13 cellular contexts compared by ENCODE assay signal in the genomic region with DNA sequence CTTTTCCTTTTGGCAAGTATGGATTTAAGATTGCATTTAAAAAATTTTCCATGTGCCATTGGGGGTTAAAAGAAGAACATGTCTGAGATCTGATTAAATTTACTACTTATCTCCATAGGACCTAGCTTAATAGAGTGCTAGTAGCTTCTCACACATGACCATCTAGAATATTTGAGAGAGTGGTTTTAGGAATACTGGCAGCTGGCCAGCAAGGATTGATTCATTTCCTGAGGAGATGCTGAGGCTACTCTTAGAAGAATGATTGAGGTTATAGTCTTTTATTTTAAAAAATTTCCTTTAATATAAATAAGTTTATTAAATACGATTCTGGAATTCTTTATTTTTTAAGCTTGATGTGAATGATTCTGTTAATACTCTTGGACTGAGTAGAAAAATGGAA. TPM values are rescaled to one million over a fixed set of nuclear protein-coding genes. Genes with fewer than 3 reads are reported as not detected.
A peak's percentile ranks its signal among the peaks of the same experiment; 100 is the strongest.
DNase-seq lines count a peak whose midpoint lies in the region; TF ChIP-seq lines count a peak whose summit lies in the region.
"Had no signal": no experiment of that assay in that cellular context is flagged by ENCODE, and none has a peak within 500 bp of the region (broad histone marks: within the 10 kb centered on the region; RNA-seq: fewer than 3 reads in every experiment).

No MANE protein-coding gene starts in this region.

- H3K18ac ChIP-seq in H9 (ENCODE audit: insufficient read length, low read depth, low read length) (no peak overlapping the region), trophoblast cell (ENCODE audit: low read length) (no peak overlapping the region)

- H3K4me1 Mint-ChIP-seq in H9, result peaks cover 7 to 18% of the 10 kb centered on the region in 2 experiments; a peak in 3 of 4 replicates
- no peaks in the 10 kb centered on the region for H3K4me1 Mint-ChIP-seq in T-helper 2 cell treated with Interferon-gamma antibody and Interleukin-4, amounts not matched to agents 5 μg/mL and 100 μg/mL, for 36 hours (ENCODE audit: low read depth)

- no peak overlapping the region for H3K4ac ChIP-seq in H9 (ENCODE audit: low read depth, low read length)
- H3K4ac ChIP-seq in trophoblast cell (ENCODE audit: low read depth, low read length), result no peak overlapping the region

- H3K36me3 ChIP-seq in trophoblast cell (ENCODE audit: control insufficient read depth in 1 of 2, insufficient read depth in 2 of 2, low read length in 2 of 2), result no peaks in the 10 kb centered on the region
- H3K36me3 ChIP-seq: HAP-1, upper lobe of left lung had no signal

- no peaks in the 10 kb centered on the region for H3K23me2 ChIP-seq in H9 (ENCODE audit: insufficient read length, low read depth, low read length, poor library complexity, severe bottlenecking)

- H2BK12ac ChIP-seq in H9 (ENCODE audit: insufficient read length, low read depth, low read length), result no peak overlapping the region
- H2BK12ac ChIP-seq in trophoblast cell (ENCODE audit: low read length), result no peak overlapping the region

- H3K4me1 ChIP-seq in H9 (ENCODE audit: insufficient read depth, low read length) (peaks cover 2% of the 10 kb centered on the region; the same call in 1 of the 2 replicates), trophoblast cell (ENCODE audit: control insufficient read depth in 1 of 2, insufficient read depth in 2 of 2, low read length in 2 of 2) (no peaks in the 10 kb centered on the region)
- H3K4me1 ChIP-seq: HAP-1, upper lobe of left lung had no signal

- no peaks in the 10 kb centered on the region for H3K36me3 Mint-ChIP-seq in H9 (ENCODE audit: insufficient read depth in 1 of 3, low read depth in 3 of 3)
- no peaks in the 10 kb centered on the region for H3K36me3 Mint-ChIP-seq in T-helper 2 cell treated with Interferon-gamma antibody and Interleukin-4, amounts not matched to agents 5 μg/mL and 100 μg/mL, for 36 hours (ENCODE audit: low read depth)

- H3K27me3 ChIP-seq in H9 (ENCODE audit: insufficient read depth, low read length) (no peaks in the 10 kb centered on the region), trophoblast cell (ENCODE audit: insufficient read depth, low read length) (no peaks in the 10 kb centered on the region)
- H3K27me3 ChIP-seq: upper lobe of left lung had no signal

- H3K4me3 ChIP-seq in fibroblast of pulmonary artery (replicated peaks; ENCODE audit: low read depth, low read length) (no peak overlapping the region), trophoblast cell (ENCODE audit: low read depth, low read length) (no peak overlapping the region)
- H3K4me3 ChIP-seq: HAP-1, upper lobe of left lung had no signal

- H3K79me1 ChIP-seq in H9 (ENCODE audit: insufficient read depth, low read depth, low read length, poor library complexity, severe bottlenecking), result no peaks in the 10 kb centered on the region
- no peaks in the 10 kb centered on the region for H3K79me1 ChIP-seq in trophoblast cell (ENCODE audit: low read length)

- no CpG with 5 or more reads among the region's 1 CpG for WGBS in H9 (ENCODE audit: extremely low coverage, insufficient read length, low lambda C conversion rate)
- WGBS in trophoblast cell (ENCODE audit: extremely low coverage, insufficient coverage, insufficient read length), result no CpG with 5 or more reads among the region's 1 CpG

- H3K14ac ChIP-seq in H9 (ENCODE audit: insufficient read depth, low read length), result no peak overlapping the region
- H3K14ac ChIP-seq in trophoblast cell (ENCODE audit: low read length), result no peak overlapping the region

- no peak overlapping the region for H3K27ac Mint-ChIP-seq in H9
- H3K27ac Mint-ChIP-seq in T-helper 2 cell treated with Interferon-gamma antibody and Interleukin-4, amounts not matched to agents 5 μg/mL and 100 μg/mL, for 36 hours, result no peak overlapping the region
- H3K27ac Mint-ChIP-seq: endodermal cell had no signal

- POLR2A ChIA-PET in RWPE1 (lab: Yijun Ruan, JAX; ENCODE audit: low non-redundant PET), result no interaction called here

- H3K23ac ChIP-seq in H9 (ENCODE audit: insufficient read length, low read depth, low read length) (no peak overlapping the region), trophoblast cell (ENCODE audit: low read length) (no peak overlapping the region)

- H3K4me3 Mint-ChIP-seq in H9, result no peak overlapping the region
- H3K4me3 Mint-ChIP-seq in T-helper 2 cell treated with Interferon-gamma antibody and Interleukin-4, amounts not matched to agents 5 μg/mL and 100 μg/mL, for 36 hours, result no peak overlapping the region
- H3K4me3 Mint-ChIP-seq: endodermal cell had no signal

- H3K56ac ChIP-seq in H9 (ENCODE audit: insufficient read length, low read depth, low read length), result no peak overlapping the region

- CTCF ChIA-PET in RWPE1 (lab: Yijun Ruan, JAX), result interaction anchor here (0.7 to 1.6 kb wide), 2 partner anchors 20 to 621 kb away, joined by 4 to 7 read pairs; no protein-coding TSS in a partner anchor

- TF ChIP-seq CTCF in RWPE1 (conservative IDR thresholded peaks at IDR 0.05; ENCODE audit: low read depth), result no peak
- no peak for TF ChIP-seq CTCF in fibroblast of pulmonary artery (IDR thresholded peaks at IDR 0.05; ENCODE audit: low read length, missing control alignments)
- TF ChIP-seq CTCF in H9 (conservative IDR thresholded peaks at IDR 0.05), result no peak

- no peak overlapping the region for H2BK15ac ChIP-seq in H9 (ENCODE audit: low read depth, low read length)

- H2AFZ ChIP-seq in H9 (ENCODE audit: low read length) (no peak overlapping the region), trophoblast cell (ENCODE audit: insufficient read depth, low read length, poor library complexity) (no peak overlapping the region)

- H3K27ac ChIP-seq in RWPE1 (no peak overlapping the region), H9 (ENCODE audit: insufficient read length, low read depth, low read length) (no peak overlapping the region), trophoblast cell (ENCODE audit: low read depth, low read length) (no peak overlapping the region)
- H3K27ac ChIP-seq: upper lobe of left lung had no signal

- DNase-seq in AG08395 (ENCODE audit: low spot score) (peak; percentile 20), HT-29 (ENCODE audit: low spot score) (peak; percentile 63), RWPE1 (ENCODE audit: low spot score) (peak; percentile 22), fibroblast of pulmonary artery (ENCODE audit: low read depth) (peak; percentile 83), H9 (no peak), trophoblast cell (no peak)
- no peak for DNase-seq in stimulated activated CD4-positive, alpha-beta T cell treated with anti-CD3 and anti-CD28 coated beads, Interleukin-2, amount 100 ng/mL, for 48 hours
- no peak for DNase-seq in T-helper 2 cell treated with Interferon-gamma antibody and Interleukin-4, amounts not matched to agents 5 μg/mL and 100 μg/mL, for 36 hours (ENCODE audit: low spot score)
- DNase-seq: amygdala, endodermal cell, retina, upper lobe of left lung had no signal

- H2BK20ac ChIP-seq in H9 (ENCODE audit: low read depth, low read length, poor library complexity, severe bottlenecking), result no peak overlapping the region

- H3T11ph ChIP-seq in H9 (ENCODE audit: low read length), result no peak overlapping the region

- H3K79me2 ChIP-seq in H9 (ENCODE audit: insufficient read depth, low read length), result no peaks in the 10 kb centered on the region
- no peaks in the 10 kb centered on the region for H3K79me2 ChIP-seq in trophoblast cell (ENCODE audit: control insufficient read depth, insufficient read depth, low read length, poor library complexity)

- H3K9ac ChIP-seq in H9 (ENCODE audit: extremely low read depth, insufficient read length, low read length) (no peak overlapping the region), trophoblast cell (ENCODE audit: low read length) (no peak overlapping the region)

- H3K4me2 ChIP-seq in H9 (ENCODE audit: insufficient read depth, insufficient read length, low read length) (no peak overlapping the region), trophoblast cell (ENCODE audit: low read length) (no peak overlapping the region)

- no peak overlapping the region for H4K5ac ChIP-seq in H9 (ENCODE audit: insufficient read length, low read depth, low read length)

- H3K9me3 ChIP-seq in H9 (ENCODE audit: control insufficient read depth, low read depth, low read length), result no peaks in the 10 kb centered on the region
- no peaks in the 10 kb centered on the region for H3K9me3 ChIP-seq in trophoblast cell (ENCODE audit: insufficient read depth, low read depth, low read length)
- H3K9me3 ChIP-seq: HAP-1, upper lobe of left lung had no signal

- H3K27me3 Mint-ChIP-seq in H9 (ENCODE audit: low read depth), result no peaks in the 10 kb centered on the region
- H3K27me3 Mint-ChIP-seq in T-helper 2 cell treated with Interferon-gamma antibody and Interleukin-4, amounts not matched to agents 5 μg/mL and 100 μg/mL, for 36 hours (ENCODE audit: low read depth), result no peaks in the 10 kb centered on the region

- H3K9me3 Mint-ChIP-seq in H9, result no peaks in the 10 kb centered on the region
- H3K9me3 Mint-ChIP-seq in T-helper 2 cell treated with Interferon-gamma antibody and Interleukin-4, amounts not matched to agents 5 μg/mL and 100 μg/mL, for 36 hours, result no peaks in the 10 kb centered on the region
- H3K9me3 Mint-ChIP-seq: endodermal cell had no signal

- H4K8ac ChIP-seq in H9 (replicated peaks; ENCODE audit: insufficient read length, low read depth, low read length), result no peak overlapping the region
- H4K8ac ChIP-seq in trophoblast cell (ENCODE audit: low read depth, low read length), result no peak overlapping the region

- no peak overlapping the region for H4K12ac ChIP-seq in trophoblast cell (ENCODE audit: low read depth, low read length)

- H2BK5ac ChIP-seq in H9 (ENCODE audit: insufficient read length, low read length) (no peak overlapping the region), trophoblast cell (ENCODE audit: low read depth, low read length, poor library complexity) (no peak overlapping the region)

- H2AK5ac ChIP-seq in H9 (ENCODE audit: insufficient read length, low read length) (no peak overlapping the region), trophoblast cell (ENCODE audit: low read length) (no peak overlapping the region)

- H2BK120ac ChIP-seq in H9 (ENCODE audit: low read depth, low read length, poor library complexity, severe bottlenecking) (no peak overlapping the region), trophoblast cell (ENCODE audit: insufficient read depth, low read length, poor library complexity) (no peak overlapping the region)

- H4K20me1 ChIP-seq in H9 (ENCODE audit: control insufficient read depth, insufficient read depth, insufficient read length), result no peaks in the 10 kb centered on the region

- H4K91ac ChIP-seq in H9 (ENCODE audit: insufficient read length, low read depth, low read length) (no peak overlapping the region), trophoblast cell (ENCODE audit: low read depth, low read length) (no peak overlapping the region)

RNA-seq across cellular contexts. Expression of a gene that starts 56.2 kb away (rescaled TPM):
- 0.10 and 0.51 TPM in 2 replicates for total RNA-seq in HT-29 (2014; rRNA removed; shearing (Covaris generic))
- total RNA-seq in H9 (2021), result 13.4 and 15.6 TPM in 2 replicates
- 5.7 and 6.1 TPM in 2 replicates for polyA plus RNA-seq in trophoblast cell (2013)

Comparison
In these comparisons a context has a peak if more than half of its experiments do, and no peak if none do; other contexts are left out.
1. DNase-seq: peak in AG08395 (single experiment), HT-29 (single experiment), RWPE1 (single experiment) and fibroblast of pulmonary artery (single experiment); none in H9 (single experiment), stimulated activated CD4-positive, alpha-beta T cell treated with anti-CD3 and anti-CD28 coated beads, Interleukin-2, amount 100 ng/mL, for 48 hours (0 of 2), trophoblast cell (0 of 2) and T-helper 2 cell treated with Interferon-gamma antibody and Interleukin-4, amounts not matched to agents 5 μg/mL and 100 μg/mL, for 36 hours (single experiment).